9 cellular contexts compared by ENCODE assay signal in genomic region chr11:118606844-118607228, GRCh38. TPM values are rescaled to one million over a fixed set of nuclear protein-coding genes. Genes with fewer than 3 reads are reported as not detected.
DNase-seq lines count a peak whose midpoint lies in the region; ATAC-seq and TF ChIP-seq lines count a peak whose summit lies in the region.
"Had no signal": no experiment of that assay in that cellular context is flagged by ENCODE, and none has a peak within 500 bp of the region (broad histone marks: within the 10 kb centered on the region; RNA-seq: fewer than 3 reads in every experiment).

No MANE protein-coding gene starts in this region.

- peak overlapping the region; percentile 6 to 14 for H3K27ac ChIP-seq in esophagus (ENCODE audit: low read depth in 2 of 2, low read length in 1 of 2)
- H3K27ac ChIP-seq in ovary = peak overlapping the region; percentile 31 to 87
- peak overlapping the region; percentile 13 to 17 for H3K27ac ChIP-seq in aorta (ENCODE audit: low read depth in 1 of 2, low read length in 2 of 2)
- H3K27ac ChIP-seq: BLaER1 had no signal

- H3K9me3 ChIP-seq in esophagus (ENCODE audit: control insufficient read depth in 2 of 2, insufficient read depth in 1 of 2, low read depth in 1 of 2, low read length in 1 of 2) (peaks cover 0 to 4% of the 10 kb centered on the region in 2 donors), ovary (no peaks in the 10 kb centered on the region), aorta (ENCODE audit: control insufficient read depth, low read length) (no peaks in the 10 kb centered on the region)
- H3K9me3 ChIP-seq: BLaER1 had no signal

- intact Hi-C loops in ovary (cut with DNase I) = no loop called here
- intact Hi-C loops in aorta (cut with DNase I) = loop anchor here (5.0 kb wide), 2 partner anchors 35 to 50 kb away; partner anchors contain the start of gene ARCN1 (in 2 of the 2)

- peaks cover 2 to 12% of the 10 kb centered on the region in 2 donors for H3K4me1 ChIP-seq in esophagus (ENCODE audit: control insufficient read depth in 2 of 2, insufficient read depth in 2 of 2, low read length in 1 of 2)
- H3K4me1 ChIP-seq in ovary (ENCODE audit: insufficient read depth) = peaks cover 17% of the 10 kb centered on the region
- H3K4me1 ChIP-seq in aorta (ENCODE audit: control insufficient read depth in 1 of 2, insufficient read depth in 2 of 2, low read length in 2 of 2) = no peaks in the 10 kb centered on the region

- no peak for TF ChIP-seq POLR2A in ovary (IDR thresholded peaks at IDR 0.05)

- peaks cover 12% of the 10 kb centered on the region for H3K27me3 Mint-ChIP-seq in stimulated activated naive CD8-positive, alpha-beta T cell treated with anti-CD3 and anti-CD28 coated beads, Interleukin-15, Interleukin-2, amounts not matched to agents 100 ng/mL and 50 ng/mL, for 24 hours

- ATAC-seq in stimulated activated naive CD8-positive, alpha-beta T cell treated with anti-CD3 and anti-CD28 coated beads, Interleukin-15, Interleukin-2, amounts not matched to agents 100 U/mL and 50 U/mL, for 24 hours = no peak
- ATAC-seq in aorta (ENCODE audit: low FRiP score) = no peak
- ATAC-seq in GM19324 (IDR thresholded peaks at IDR 0.05; ENCODE audit: low FRiP score, unreplicated experiment) = no peak

- H3K4me3 Mint-ChIP-seq in stimulated activated naive CD8-positive, alpha-beta T cell treated with anti-CD3 and anti-CD28 coated beads, Interleukin-15, Interleukin-2, amounts not matched to agents 100 ng/mL and 50 ng/mL, for 24 hours = peak overlapping the region; percentile 11

- no peak overlapping the region for H3K27ac Mint-ChIP-seq in stimulated activated naive CD8-positive, alpha-beta T cell treated with anti-CD3 and anti-CD28 coated beads, Interleukin-15, Interleukin-2, amounts not matched to agents 100 ng/mL and 50 ng/mL, for 24 hours

- H3K36me3 ChIP-seq in esophagus (ENCODE audit: control insufficient read depth in 2 of 2, insufficient read depth in 2 of 2, low read length in 1 of 2) (peaks cover 1 to 5% of the 10 kb centered on the region in 2 donors), ovary (no peaks in the 10 kb centered on the region), aorta (ENCODE audit: control insufficient read depth in 1 of 2, insufficient read depth in 2 of 2, low read length in 1 of 2) (peaks cover 0 to 5% of the 10 kb centered on the region in 2 donors)

- peaks cover 13% of the 10 kb centered on the region for H3K36me3 Mint-ChIP-seq in stimulated activated naive CD8-positive, alpha-beta T cell treated with anti-CD3 and anti-CD28 coated beads, Interleukin-15, Interleukin-2, amounts not matched to agents 100 ng/mL and 50 ng/mL, for 24 hours (ENCODE audit: low read depth)

- no peak for DNase-seq in stimulated activated naive CD8-positive, alpha-beta T cell treated with anti-CD3 and anti-CD28 coated beads, Interleukin-15, Interleukin-2, amounts not matched to agents 100 U/mL and 50 U/mL, for 24 hours
- DNase-seq in ovary (no peak), aorta (peak in 1 of 2 donors; percentile 35), NCI-H1105 (lab: John Stamatoyannopoulos, UW) (no peak), iPS-NIHi11 (ENCODE audit: low spot score) (no peak)

- no peaks in the 10 kb centered on the region for H3K9me3 Mint-ChIP-seq in stimulated activated naive CD8-positive, alpha-beta T cell treated with anti-CD3 and anti-CD28 coated beads, Interleukin-15, Interleukin-2, amounts not matched to agents 100 ng/mL and 50 ng/mL, for 24 hours

- no peak for TF ChIP-seq CTCF in ovary (IDR thresholded peaks at IDR 0.05)

- 67 to 68% methylated on average over 7 of the region's 7 CpGs for WGBS in esophagus, 2 donors
- WGBS in ovary, 3 donors = 55 to 71% (median 66%) methylated on average over 7 of the region's 7 CpGs
- WGBS in aorta, 2 donors = 78 to 79% methylated on average over 7 of the region's 7 CpGs

- no peak for TF ChIP-seq EP300 in ovary (IDR thresholded peaks at IDR 0.05)

- H3K27me3 ChIP-seq in esophagus (ENCODE audit: control insufficient read depth in 1 of 2, insufficient read depth in 2 of 2, low read length in 2 of 2) = no peaks in the 10 kb centered on the region
- H3K27me3 ChIP-seq in ovary = no peaks in the 10 kb centered on the region
- H3K27me3 ChIP-seq in aorta (ENCODE audit: control insufficient read depth in 1 of 2, insufficient read depth in 2 of 2, low read length in 1 of 2) = no peaks in the 10 kb centered on the region

- peaks cover 22% of the 10 kb centered on the region for H3K4me1 Mint-ChIP-seq in stimulated activated naive CD8-positive, alpha-beta T cell treated with anti-CD3 and anti-CD28 coated beads, Interleukin-15, Interleukin-2, amounts not matched to agents 100 ng/mL and 50 ng/mL, for 24 hours (ENCODE audit: low read depth)

- H3K4me3 ChIP-seq in esophagus (ENCODE audit: low read depth in 1 of 2, low read length in 2 of 2) = no peak overlapping the region
- no peak overlapping the region for H3K4me3 ChIP-seq in ovary
- no peak overlapping the region for H3K4me3 ChIP-seq in aorta (ENCODE audit: low read length in 2 of 2)

RNA-seq across cellular contexts. Expression of gene PHLDB1, which starts 0.6 kb away (rescaled TPM):
- 10 to 100 TPM; 12.9 to 25.7 TPM for polyA plus RNA-seq in esophagus
- 100 to 1,000 TPM in 5 of 7 donors, 10 to 100 TPM in 2; 69.4 to 265 (median 139) TPM for total RNA-seq in ovary
- 10 to 100 TPM; 46.2 to 73.7 TPM for polyA plus RNA-seq in ovary
- 100 to 1,000 TPM; 260 to 274 TPM for total RNA-seq in aorta
- polyA plus RNA-seq in aorta = 100 to 1,000 TPM in 1 of 2 donors, 10 to 100 TPM in 1; 38.3 to 290 TPM

RNA-seq across cellular contexts. Expression of gene ARCN1, which starts 34.6 kb away (rescaled TPM):
- polyA plus RNA-seq in esophagus = 10 to 100 TPM; 44.7 to 58.0 TPM
- 100 to 1,000 TPM in 5 of 7 donors, 10 to 100 TPM in 2; 60.2 to 151 (median 125) TPM for total RNA-seq in ovary
- 100 to 1,000 TPM in 1 of 2 donors, 10 to 100 TPM in 1; 67.3 to 154 TPM for polyA plus RNA-seq in ovary
- 100 to 1,000 TPM; 128 to 170 TPM for total RNA-seq in aorta
- polyA plus RNA-seq in aorta = 10 to 100 TPM; 67.6 to 69.0 TPM

RNA-seq across cellular contexts. Expression of gene IFT46, which starts 41.1 kb away (rescaled TPM):
- 10 to 100 TPM in 1 of 2 donors, 1 to 10 TPM in 1; 8.6 to 10.9 TPM for polyA plus RNA-seq in esophagus
- total RNA-seq in ovary = 10 to 100 TPM; 22.2 to 42.6 (median 27.9) TPM
- polyA plus RNA-seq in ovary = 10 to 100 TPM; 22.8 to 53.1 TPM
- 10 to 100 TPM; 15.0 to 22.5 TPM for total RNA-seq in aorta
- 10 to 100 TPM; 24.2 to 31.8 TPM for polyA plus RNA-seq in aorta

Comparison
In these comparisons a context has a peak if more than half of its experiments do, and no peak if none do; other contexts are left out.
1. intact Hi-C loops: an anchor here in aorta (5.0 kb wide); none called in ovary.